12 cellular contexts compared by ENCODE assay signal in the genomic region with DNA sequence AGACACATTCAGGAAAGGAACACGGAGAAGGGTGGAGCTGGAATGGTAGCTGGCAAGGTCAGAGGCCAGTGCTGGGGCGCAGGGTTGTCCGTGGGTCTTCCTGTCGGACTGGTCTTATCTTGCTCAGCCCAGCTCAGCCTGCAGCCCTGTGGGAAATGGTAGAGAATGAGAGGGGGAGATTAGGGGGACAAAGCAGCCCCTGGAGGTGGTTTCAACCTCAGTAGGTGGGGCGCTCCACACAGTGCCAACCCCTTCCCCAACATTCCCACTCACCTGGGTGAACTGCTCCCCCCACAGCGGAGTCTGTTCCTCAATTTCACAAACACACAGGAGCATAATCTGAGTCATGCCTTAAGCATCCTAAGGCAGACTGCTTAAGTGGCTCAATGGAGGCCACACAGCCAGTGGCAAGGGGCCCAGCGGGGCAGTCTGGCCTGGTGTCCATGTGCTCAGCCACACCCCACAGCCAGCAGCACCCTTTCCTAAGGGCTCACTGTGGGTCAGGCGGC. TPM values are rescaled to one million over a fixed set of nuclear protein-coding genes. Genes with fewer than 3 reads are reported as not detected.
DNase-seq lines count a peak whose midpoint lies in the region; ATAC-seq and TF ChIP-seq lines count a peak whose summit lies in the region.
"Had no signal": no experiment of that assay in that cellular context is flagged by ENCODE, and none has a peak within 500 bp of the region (broad histone marks: within the 10 kb centered on the region; RNA-seq: fewer than 3 reads in every experiment).

No MANE protein-coding gene starts in this region.

- H3K4me1 Mint-ChIP-seq in HFFc6 (ENCODE audit: low read depth), result peaks cover 18% of the 10 kb centered on the region
- peaks cover 1% of the 10 kb centered on the region for H3K4me1 Mint-ChIP-seq in activated T-helper 1 cell treated with anti-CD3 and anti-CD28 coated beads, Interleukin-12 subunit alpha, Interleukin-12 subunit beta, Interleukin-2, Interleukin-4 antibody, amounts not matched to agents 30 ng/mL and 10 ng/mL and 1 ng/mL, durations not matched to agents 14 hours and 24 hours and 36 hours (ENCODE audit: low read depth)
- H3K4me1 Mint-ChIP-seq in naive thymus-derived CD8-positive, alpha-beta T cell, result peaks cover 0 to 4% (median 1%) of the 10 kb centered on the region in 4 donors
- H3K4me1 Mint-ChIP-seq: memory B cell had no signal

- H3K27ac Mint-ChIP-seq in HFFc6, result no peak overlapping the region; the same call in 1 of the 2 replicates
- no peak overlapping the region for H3K27ac Mint-ChIP-seq in activated T-helper 1 cell treated with anti-CD3 and anti-CD28 coated beads, Interleukin-12 subunit alpha, Interleukin-12 subunit beta, Interleukin-2, Interleukin-4 antibody, amounts not matched to agents 30 ng/mL and 10 ng/mL and 1 ng/mL, durations not matched to agents 14 hours and 24 hours and 36 hours
- no peak overlapping the region for H3K27ac Mint-ChIP-seq in naive thymus-derived CD8-positive, alpha-beta T cell
- H3K27ac Mint-ChIP-seq: memory B cell had no signal

- H3K36me3 ChIP-seq in WERI-Rb-1, result no peaks in the 10 kb centered on the region
- H3K36me3 ChIP-seq: BLaER1 had no signal

- DNase-seq in ACHN, result peak; percentile 44
- DNase-seq in HFFc6, result peak; percentile 47
- peak; percentile 19 for DNase-seq in WERI-Rb-1
- DNase-seq in iris pigment epithelial cell (ENCODE audit: low read depth), result peak; percentile 69
- DNase-seq in cerebellum (ENCODE audit: low spot score), result no peak
- no peak for DNase-seq in left colon
- DNase-seq in activated T-helper 1 cell treated with anti-CD3 and anti-CD28 coated beads, Interleukin-12 subunit alpha, Interleukin-12 subunit beta, Interleukin-2, Interleukin-4 antibody, amounts not matched to agents 30 ng/mL and 10 ng/mL and 1 ng/mL, durations not matched to agents 14 hours and 24 hours and 36 hours (ENCODE audit: low spot score), result no peak
- no peak for DNase-seq in naive thymus-derived CD8-positive, alpha-beta T cell
- DNase-seq: NCI-H1930, retina had no signal

- TF ChIP-seq CTCF in HFFc6 (IDR thresholded peaks at IDR 0.05), result no peak
- TF ChIP-seq CTCF in WERI-Rb-1 (IDR thresholded peaks at IDR 0.05; ENCODE audit: low read depth, low read length), result no peak

- H3K27ac ChIP-seq in WERI-Rb-1, result no peak overlapping the region
- H3K27ac ChIP-seq: BLaER1 had no signal

- no peaks in the 10 kb centered on the region for H3K9me3 Mint-ChIP-seq in HFFc6
- no peaks in the 10 kb centered on the region for H3K9me3 Mint-ChIP-seq in activated T-helper 1 cell treated with anti-CD3 and anti-CD28 coated beads, Interleukin-12 subunit alpha, Interleukin-12 subunit beta, Interleukin-2, Interleukin-4 antibody, amounts not matched to agents 30 ng/mL and 10 ng/mL and 1 ng/mL, durations not matched to agents 14 hours and 24 hours and 36 hours
- no peaks in the 10 kb centered on the region for H3K9me3 Mint-ChIP-seq in naive thymus-derived CD8-positive, alpha-beta T cell
- H3K9me3 Mint-ChIP-seq: memory B cell had no signal

- ATAC-seq in left colon, result no peak
- ATAC-seq in naive thymus-derived CD8-positive, alpha-beta T cell, result no peak

- in situ Hi-C loops in ACHN (cut with HindIII; ENCODE audit: low pct_ligation_motif_present, low pct_unique_long_range_greater_than_20kb, low sequenced_read_pairs), result no loop called here

- intact Hi-C loops in left colon (cut with DNase I, micrococcal nuclease), result no loop called here
- intact Hi-C loops in activated T-helper 1 cell treated with anti-CD3 and anti-CD28 coated beads, Interleukin-12 subunit alpha, Interleukin-12 subunit beta, Interleukin-2, Interleukin-4 antibody, amounts not matched to agents 30 ng/mL and 10 ng/mL and 1 ng/mL, durations not matched to agents 14 hours and 24 hours and 36 hours (cut with micrococcal nuclease), result no loop called here

- H3K4me3 ChIP-seq in WERI-Rb-1 (ENCODE audit: low read depth, low read length), result no peak overlapping the region
- H3K4me3 ChIP-seq: BLaER1 had no signal

- no peak overlapping the region for H3K4me3 Mint-ChIP-seq in HFFc6
- no peak overlapping the region for H3K4me3 Mint-ChIP-seq in activated T-helper 1 cell treated with anti-CD3 and anti-CD28 coated beads, Interleukin-12 subunit alpha, Interleukin-12 subunit beta, Interleukin-2, Interleukin-4 antibody, amounts not matched to agents 30 ng/mL and 10 ng/mL and 1 ng/mL, durations not matched to agents 14 hours and 24 hours and 36 hours
- no peak overlapping the region for H3K4me3 Mint-ChIP-seq in naive thymus-derived CD8-positive, alpha-beta T cell
- H3K4me3 Mint-ChIP-seq: memory B cell had no signal

- peaks cover 2% of the 10 kb centered on the region for H3K27me3 ChIP-seq in WERI-Rb-1 (ENCODE audit: insufficient read depth, low read depth, severe bottlenecking)

- H3K27me3 Mint-ChIP-seq in HFFc6 (ENCODE audit: insufficient read depth), result peaks cover 2% of the 10 kb centered on the region
- peaks cover 3% of the 10 kb centered on the region for H3K27me3 Mint-ChIP-seq in activated T-helper 1 cell treated with anti-CD3 and anti-CD28 coated beads, Interleukin-12 subunit alpha, Interleukin-12 subunit beta, Interleukin-2, Interleukin-4 antibody, amounts not matched to agents 30 ng/mL and 10 ng/mL and 1 ng/mL, durations not matched to agents 14 hours and 24 hours and 36 hours (ENCODE audit: insufficient read depth)
- no peaks in the 10 kb centered on the region for H3K27me3 Mint-ChIP-seq in naive thymus-derived CD8-positive, alpha-beta T cell

- no peaks in the 10 kb centered on the region for H3K36me3 Mint-ChIP-seq in HFFc6 (ENCODE audit: low read depth)
- H3K36me3 Mint-ChIP-seq in activated T-helper 1 cell treated with anti-CD3 and anti-CD28 coated beads, Interleukin-12 subunit alpha, Interleukin-12 subunit beta, Interleukin-2, Interleukin-4 antibody, amounts not matched to agents 30 ng/mL and 10 ng/mL and 1 ng/mL, durations not matched to agents 14 hours and 24 hours and 36 hours (ENCODE audit: low read depth), result no peaks in the 10 kb centered on the region
- no peaks in the 10 kb centered on the region for H3K36me3 Mint-ChIP-seq in naive thymus-derived CD8-positive, alpha-beta T cell
- H3K36me3 Mint-ChIP-seq: memory B cell had no signal

- no peaks in the 10 kb centered on the region for H3K9me3 ChIP-seq in WERI-Rb-1 (ENCODE audit: severe bottlenecking)
- H3K9me3 ChIP-seq: BLaER1 had no signal

- POLR2A ChIA-PET in naive thymus-derived CD8-positive, alpha-beta T cell (lab: Charles Lee), result no interaction called here

RNA-seq across cellular contexts. Expression of a gene that starts 6.8 kb away (rescaled TPM):
- total RNA-seq in HFFc6 (2021; fragmentation: NEBNext Ultra II Directional; extraction: Animal tissue kit (Norgen Biotek cat#: 25700)), result 10 to 100 TPM; 22.4 to 30.8 (median 27.1) TPM
- total RNA-seq in cerebellum (85.7 TPM), left colon (10 to 100 TPM; 78.9 to 91.8 TPM)
- 44.7 and 56.4 TPM in 2 replicates for total RNA-seq in activated T-helper 1 cell treated with anti-CD3 and anti-CD28 coated beads, Interleukin-12 subunit alpha, Interleukin-12 subunit beta, Interleukin-2, Interleukin-4 antibody, amounts not matched to agents 30 ng/mL and 10 ng/mL and 1 ng/mL, durations not matched to agents 14 hours and 24 hours and 36 hours
- total RNA-seq in naive thymus-derived CD8-positive, alpha-beta T cell, result 100 to 1,000 TPM; 120 to 124 TPM
- 10 to 100 TPM; 10.5 to 15.9 (median 13.0) TPM for polyA plus RNA-seq in naive thymus-derived CD8-positive, alpha-beta T cell

RNA-seq across cellular contexts. Expression of a gene that starts 8.7 kb away (rescaled TPM):
- not detected for total RNA-seq in HFFc6 (2021; fragmentation: NEBNext Ultra II Directional; extraction: Animal tissue kit (Norgen Biotek cat#: 25700))
- total RNA-seq in cerebellum (not detected), left colon (not detected)
- not detected in 2 replicates for total RNA-seq in activated T-helper 1 cell treated with anti-CD3 and anti-CD28 coated beads, Interleukin-12 subunit alpha, Interleukin-12 subunit beta, Interleukin-2, Interleukin-4 antibody, amounts not matched to agents 30 ng/mL and 10 ng/mL and 1 ng/mL, durations not matched to agents 14 hours and 24 hours and 36 hours
- total RNA-seq in naive thymus-derived CD8-positive, alpha-beta T cell, result not detected
- not detected for polyA plus RNA-seq in naive thymus-derived CD8-positive, alpha-beta T cell

RNA-seq across cellular contexts. Expression of a gene that starts 31.3 kb away (rescaled TPM):
- not detected for total RNA-seq in HFFc6 (2021; fragmentation: NEBNext Ultra II Directional; extraction: Animal tissue kit (Norgen Biotek cat#: 25700))
- total RNA-seq in cerebellum, result 0.27 TPM
- total RNA-seq in left colon, result not detected
- not detected in 2 replicates for total RNA-seq in activated T-helper 1 cell treated with anti-CD3 and anti-CD28 coated beads, Interleukin-12 subunit alpha, Interleukin-12 subunit beta, Interleukin-2, Interleukin-4 antibody, amounts not matched to agents 30 ng/mL and 10 ng/mL and 1 ng/mL, durations not matched to agents 14 hours and 24 hours and 36 hours
- not detected for total RNA-seq in naive thymus-derived CD8-positive, alpha-beta T cell
- not detected for polyA plus RNA-seq in naive thymus-derived CD8-positive, alpha-beta T cell

RNA-seq across cellular contexts. Expression of a gene that starts 33.5 kb away (rescaled TPM):
- total RNA-seq in HFFc6 (2021; fragmentation: NEBNext Ultra II Directional; extraction: Animal tissue kit (Norgen Biotek cat#: 25700)), result not detected
- total RNA-seq in cerebellum, result not detected
- total RNA-seq in left colon, result 10 to 100 TPM in 1 of 2 donors, 1 to 10 TPM in 1; 9.5 to 11.4 TPM
- not detected in 2 replicates for total RNA-seq in activated T-helper 1 cell treated with anti-CD3 and anti-CD28 coated beads, Interleukin-12 subunit alpha, Interleukin-12 subunit beta, Interleukin-2, Interleukin-4 antibody, amounts not matched to agents 30 ng/mL and 10 ng/mL and 1 ng/mL, durations not matched to agents 14 hours and 24 hours and 36 hours
- total RNA-seq in naive thymus-derived CD8-positive, alpha-beta T cell, result not detected
- polyA plus RNA-seq in naive thymus-derived CD8-positive, alpha-beta T cell, result not detected

RNA-seq across cellular contexts. Expression of a gene that starts 40.4 kb away (rescaled TPM):
- not detected for total RNA-seq in HFFc6 (2021; fragmentation: NEBNext Ultra II Directional; extraction: Animal tissue kit (Norgen Biotek cat#: 25700))
- total RNA-seq in cerebellum, result 35.7 TPM
- total RNA-seq in left colon, result 10 to 100 TPM in 1 of 2 donors, 1 to 10 TPM in 1; 8.8 to 21.4 TPM
- total RNA-seq in activated T-helper 1 cell treated with anti-CD3 and anti-CD28 coated beads, Interleukin-12 subunit alpha, Interleukin-12 subunit beta, Interleukin-2, Interleukin-4 antibody, amounts not matched to agents 30 ng/mL and 10 ng/mL and 1 ng/mL, durations not matched to agents 14 hours and 24 hours and 36 hours, result 0.36 and 0.42 TPM in 2 replicates
- total RNA-seq in naive thymus-derived CD8-positive, alpha-beta T cell, result 1 to 10 TPM; 3.6 to 4.9 TPM
- 10 to 100 TPM; 12.6 to 28.0 (median 19.9) TPM for polyA plus RNA-seq in naive thymus-derived CD8-positive, alpha-beta T cell

Comparison
In these comparisons a context has a peak if more than half of its experiments do, and no peak if none do; other contexts are left out.
1. DNase-seq: peak in ACHN (single experiment), HFFc6 (single experiment), WERI-Rb-1 (single experiment) and iris pigment epithelial cell (single experiment); none in cerebellum (single experiment), left colon (0 of 2), activated T-helper 1 cell treated with anti-CD3 and anti-CD28 coated beads, Interleukin-12 subunit alpha, Interleukin-12 subunit beta, Interleukin-2, Interleukin-4 antibody, amounts not matched to agents 30 ng/mL and 10 ng/mL and 1 ng/mL, durations not matched to agents 14 hours and 24 hours and 36 hours (single experiment) and naive thymus-derived CD8-positive, alpha-beta T cell (0 of 10).